27 cellular contexts compared by ENCODE assay signal in genomic region chr1:196454792-196455191, GRCh38.
"Had no signal": no experiment of that assay in that cellular context is flagged by ENCODE, and none has a peak within 500 bp of the region (broad histone marks: within the 10 kb centered on the region; RNA-seq: fewer than 3 reads in every experiment).

No MANE protein-coding gene starts in this region.

- H3K9me3 ChIP-seq: stomach, suprapubic skin, testis, thoracic aorta, thyroid gland, tibial artery, tibial nerve, transverse colon, upper lobe of left lung, upper lobe of right lung, uterus, vagina had no signal

- H3K27me3 ChIP-seq: stomach, suprapubic skin, testis, thyroid gland, tibial artery, tibial nerve, transverse colon, upper lobe of left lung, upper lobe of right lung, uterus, vagina had no signal

- ATAC-seq: stimulated activated effector memory CD8-positive, alpha-beta T cell treated with anti-CD3 and anti-CD28 coated beads, Interleukin-12 subunit alpha, Interleukin-12 subunit beta, amount 100 ng/mL, for 72 hours; stimulated activated memory B cell treated with anti-CD40 and anti-IgM and Interleukin-4, amounts not matched to agents 10 μg/mL and 1 μg/mL and 100 μg/mL, for 72 hours; stimulated activated naive B cell treated with anti-CD40 and anti-IgM and Interleukin-4, amounts not matched to agents 10 μg/mL and 1 μg/mL and 100 μg/mL, for 72 hours; stimulated activated naive CD8-positive, alpha-beta T cell treated with anti-CD3 and anti-CD28 coated beads, Interleukin-15, amount 100 ng/mL, for 72 hours; stimulated activated naive CD8-positive, alpha-beta T cell treated with anti-CD3 and anti-CD28 coated beads, Interleukin-15, Interleukin-2, amounts not matched to agents 100 U/mL and 50 U/mL, for 24 hours; upper lobe of right lung had no signal

- H3K4me1 ChIP-seq: stomach, suprapubic skin, testis, thyroid gland, tibial artery, transverse colon, upper lobe of left lung, upper lobe of right lung, uterus, vagina had no signal

- DNase-seq: stimulated activated CD4-positive, alpha-beta T cell treated with anti-CD3 and anti-CD28 coated beads, Interleukin-2, amount 100 ng/mL, for 48 hours; stimulated activated CD4-positive, alpha-beta T cell treated with anti-CD3 and anti-CD28 coated beads, Interleukin-4, amount 100 ng/mL, for 1 hour; stimulated activated CD4-positive, alpha-beta T cell treated with anti-CD3 and anti-CD28 coated beads, Interleukin-4, amount 100 ng/mL, for 24 hours; stimulated activated CD4-positive, alpha-beta T cell treated with anti-CD3 and anti-CD28 coated beads, Interleukin-4, amount 100 ng/mL, for 4 hours; stimulated activated CD8-positive, alpha-beta memory T cell treated with anti-CD3 and anti-CD28 coated beads, Interleukin-4, amount 100 ng/mL, for 48 hours; stimulated activated naive B cell treated with anti-CD40 and anti-IgM and Interleukin-4, amounts not matched to agents 10 μg/mL and 1 μg/mL and 100 μg/mL, for 72 hours; stimulated activated naive CD4-positive, alpha-beta T cell; stimulated activated naive CD4-positive, alpha-beta T cell treated with Interleukin-2 at 50 U/mL for 16 hours; stimulated activated naive CD8-positive, alpha-beta T cell treated with anti-CD3 and anti-CD28 coated beads, Interleukin-15, amount 100 ng/mL, for 72 hours; stimulated activated naive CD8-positive, alpha-beta T cell treated with anti-CD3 and anti-CD28 coated beads, Interleukin-15, Interleukin-2, amounts not matched to agents 100 U/mL and 50 U/mL, for 24 hours; stomach; substantia nigra; testis; thyroid gland; tibial artery; transverse colon; trophoblast cell; upper lobe of left lung; upper lobe of right lung; uterus had no signal

- H3K27ac ChIP-seq: stomach, suprapubic skin, testis, thoracic aorta, thyroid gland, tibial artery, tibial nerve, transverse colon, upper lobe of left lung, upper lobe of right lung, uterus, vagina had no signal

- H3K4me3 ChIP-seq: stomach, suprapubic skin, testis, thoracic aorta, thyroid gland, tibial artery, tibial nerve, transverse colon, upper lobe of left lung, upper lobe of right lung, uterus, vagina had no signal

- FAIRE-seq: urothelium cell line had no signal

- H3K36me3 ChIP-seq: stomach, suprapubic skin, thoracic aorta, thyroid gland, tibial artery, tibial nerve, transverse colon, upper lobe of left lung, upper lobe of right lung, uterus, vagina had no signal
